Comparison of ENCODE assay signal across 22 cellular contexts in the genomic region with DNA sequence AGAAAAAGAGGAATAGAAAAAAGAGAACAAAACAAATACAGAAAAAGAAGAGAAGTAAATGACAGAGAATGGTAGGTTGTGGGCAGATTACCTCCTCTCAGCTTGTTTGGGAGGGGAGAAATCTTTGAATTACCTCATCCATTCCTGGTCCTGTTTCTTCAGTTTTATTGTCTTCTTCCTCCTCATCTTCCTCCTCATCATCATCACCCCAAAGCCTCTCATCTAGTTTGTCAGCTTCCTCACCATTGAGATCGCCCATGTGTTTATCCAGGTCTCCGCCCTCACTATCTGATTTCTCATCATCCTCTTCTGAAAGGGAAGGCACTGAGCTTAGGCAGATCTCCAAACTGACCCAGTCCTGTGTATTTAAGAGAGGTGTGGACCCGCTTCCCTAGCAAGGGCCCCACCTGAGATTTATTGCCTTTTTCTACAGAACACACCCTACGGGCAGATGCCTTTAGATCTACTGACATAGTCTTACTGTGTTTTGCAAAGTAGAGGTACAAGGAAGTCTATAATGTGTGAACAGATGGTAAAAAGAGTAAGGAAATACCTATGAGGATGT.
"Had no signal": no experiment of that assay in that cellular context is flagged by ENCODE, and none has a peak within 500 bp of the region (broad histone marks: within the 10 kb centered on the region; RNA-seq: fewer than 3 reads in every experiment).

No MANE protein-coding gene starts in this region.

- DNase-seq: activated CD4-positive, alpha-beta T cell treated with anti-CD3 and anti-CD28 coated beads for 4 hours; activated effector memory CD4-positive, alpha-beta T cell treated with Interleukin-2 at 50 U/mL for 16 hours; activated naive CD8-positive, alpha-beta T cell treated with anti-CD3 and anti-CD28 coated beads for 36 hours; cortex of kidney; effector CD8-positive, alpha-beta T cell; foreskin keratinocyte; head of caudate nucleus; kidney glomerular epithelial cell; mesendoderm; nephron progenitor cell; occipital lobe; stimulated activated CD4-positive, alpha-beta T cell treated with anti-CD3 and anti-CD28 coated beads, Interleukin-12 subunit alpha, Interleukin-12 subunit beta, amount 100 ng/mL, for 4 hours; stimulated activated CD4-positive, alpha-beta T cell treated with anti-CD3 and anti-CD28 coated beads, Interleukin-2, amount 100 ng/mL, for 24 hours; T-helper 17 cell; tibial artery; WERI-Rb-1 had no signal

- H3K4me3 Mint-ChIP-seq: activated naive CD8-positive, alpha-beta T cell treated with anti-CD3 and anti-CD28 coated beads for 36 hours; brain; central memory CD8-positive, alpha-beta T cell; nephron progenitor cell; stimulated activated effector memory CD8-positive, alpha-beta T cell treated with anti-CD3 and anti-CD28 coated beads, Interleukin-12 subunit alpha, Interleukin-12 subunit beta, amount 100 ng/mL, for 72 hours; T-helper 17 cell had no signal

- H3K4me1 Mint-ChIP-seq: activated naive CD8-positive, alpha-beta T cell treated with anti-CD3 and anti-CD28 coated beads for 36 hours; nephron progenitor cell; stimulated activated effector memory CD8-positive, alpha-beta T cell treated with anti-CD3 and anti-CD28 coated beads, Interleukin-12 subunit alpha, Interleukin-12 subunit beta, amount 100 ng/mL, for 72 hours; T-helper 17 cell had no signal

- H3K4me3 ChIP-seq: prostate gland, tibial artery, vagina had no signal

- H3K4me1 ChIP-seq: foreskin keratinocyte, prostate gland, vagina had no signal

- H3K9me3 ChIP-seq: prostate gland, tibial artery, vagina had no signal

- H3K27me3 Mint-ChIP-seq: activated naive CD8-positive, alpha-beta T cell treated with anti-CD3 and anti-CD28 coated beads for 36 hours; brain; central memory CD8-positive, alpha-beta T cell; T-helper 17 cell had no signal

- H3K27ac ChIP-seq: foreskin keratinocyte, prostate gland, tibial artery, vagina, WERI-Rb-1 had no signal

- H3K9me3 Mint-ChIP-seq: activated naive CD8-positive, alpha-beta T cell treated with anti-CD3 and anti-CD28 coated beads for 36 hours; brain; central memory CD8-positive, alpha-beta T cell; nephron progenitor cell; stimulated activated effector memory CD8-positive, alpha-beta T cell treated with anti-CD3 and anti-CD28 coated beads, Interleukin-12 subunit alpha, Interleukin-12 subunit beta, amount 100 ng/mL, for 72 hours had no signal

- H3K27ac Mint-ChIP-seq: activated naive CD8-positive, alpha-beta T cell treated with anti-CD3 and anti-CD28 coated beads for 36 hours; nephron progenitor cell; stimulated activated effector memory CD8-positive, alpha-beta T cell treated with anti-CD3 and anti-CD28 coated beads, Interleukin-12 subunit alpha, Interleukin-12 subunit beta, amount 100 ng/mL, for 72 hours; T-helper 17 cell had no signal

- H3K27me3 ChIP-seq: foreskin keratinocyte, tibial artery, vagina had no signal

- H3K36me3 ChIP-seq: prostate gland had no signal

- ATAC-seq: foreskin keratinocyte; sciatic nerve; stimulated activated effector memory CD8-positive, alpha-beta T cell treated with anti-CD3 and anti-CD28 coated beads, Interleukin-12 subunit alpha, Interleukin-12 subunit beta, amount 100 ng/mL, for 72 hours; T-helper 17 cell had no signal
